ENCODE assay signal across 10 cellular contexts in the genomic region with DNA sequence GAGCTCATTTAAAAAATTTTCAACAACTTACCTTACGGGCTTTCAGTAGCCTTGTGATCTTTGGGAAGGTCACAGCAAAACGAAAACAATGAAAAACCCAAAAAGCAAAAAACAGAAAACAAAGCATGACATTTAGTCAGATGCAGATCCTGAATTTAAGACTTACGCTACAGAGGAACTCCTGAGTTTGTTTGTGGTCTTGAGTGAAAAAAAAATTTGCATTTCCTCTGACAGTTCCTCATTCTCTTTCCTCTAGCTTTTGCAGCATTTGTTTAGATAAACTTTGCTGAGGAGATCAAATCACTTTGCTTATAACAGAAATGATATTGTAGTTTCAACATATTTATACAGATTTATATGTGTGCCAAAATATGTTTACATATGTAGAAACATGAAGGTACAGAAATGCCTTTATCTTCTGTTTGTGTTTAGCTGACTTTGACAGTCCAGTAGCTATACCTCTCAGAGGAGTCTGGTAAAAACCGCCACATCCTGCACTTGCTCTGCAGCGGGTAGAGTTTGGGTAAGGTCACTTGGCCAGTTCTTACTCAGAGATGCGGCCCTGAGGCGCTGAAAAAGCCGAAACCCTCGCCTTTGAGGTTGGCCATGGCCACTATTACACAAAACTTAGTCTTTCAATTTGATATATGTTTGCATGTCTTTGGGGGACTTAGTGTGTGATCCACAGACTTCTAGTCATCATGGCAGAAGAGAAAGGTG.
A peak's percentile ranks its signal among the peaks of the same experiment; 100 is the strongest.
DNase-seq lines count a peak whose midpoint lies in the region; ATAC-seq and TF ChIP-seq lines count a peak whose summit lies in the region.
"Had no signal": no experiment of that assay in that cellular context is flagged by ENCODE, and none has a peak within 500 bp of the region (broad histone marks: within the 10 kb centered on the region; RNA-seq: fewer than 3 reads in every experiment).

No MANE protein-coding gene starts in this region.

- no peak for TF ChIP-seq CTCF in GM12875 (IDR thresholded peaks at IDR 0.05; ENCODE audit: borderline replicate concordance, insufficient read depth, low read depth, low read length)
- no peak for TF ChIP-seq CTCF in GM20000 (IDR thresholded peaks at IDR 0.05; ENCODE audit: extremely low read depth, missing control alignments)
- no peak for TF ChIP-seq CTCF in WTC11 (IDR thresholded peaks at IDR 0.05)
- no peak for TF ChIP-seq CTCF in gastroesophageal sphincter (IDR thresholded peaks at IDR 0.05)

- H3K27me3 ChIP-seq in gastroesophageal sphincter: peaks cover 20% of the 10 kb centered on the region
- H3K27me3 ChIP-seq: thyroid gland had no signal

- H3K4me3 ChIP-seq in GM12875 (ENCODE audit: low read depth, low read length) (peak overlapping the region; percentile 26), gastroesophageal sphincter (no peak overlapping the region)
- H3K4me3 ChIP-seq: thyroid gland had no signal

- H3K27ac ChIP-seq in gastroesophageal sphincter: no peak overlapping the region
- H3K27ac ChIP-seq: thyroid gland had no signal

- H3K36me3 ChIP-seq in gastroesophageal sphincter: no peaks in the 10 kb centered on the region
- H3K36me3 ChIP-seq: thyroid gland had no signal

- H3K27ac Mint-ChIP-seq in WTC11: no peak overlapping the region
- H3K27ac Mint-ChIP-seq: CD4-positive, alpha-beta T cell had no signal

- CTCF ChIA-PET in WTC11 (lab: Charles Lee): interaction anchor here (0.8 kb wide), 1 partner anchor 227 kb away, joined by 3 read pairs; no protein-coding TSS in a partner anchor

- H3K4me1 Mint-ChIP-seq in WTC11: peaks cover 46% of the 10 kb centered on the region

- no peak for TF ChIP-seq EP300 in gastroesophageal sphincter (IDR thresholded peaks at IDR 0.05)

- no peaks in the 10 kb centered on the region; the same call in 1 of the 2 replicates for H3K9me3 Mint-ChIP-seq in WTC11
- H3K9me3 Mint-ChIP-seq: CD4-positive, alpha-beta T cell had no signal

- TF ChIP-seq POLR2A in gastroesophageal sphincter (IDR thresholded peaks at IDR 0.05): no peak

- POLR2A ChIA-PET in WTC11 (lab: Charles Lee): no interaction called here

- ATAC-seq in HG03108 (IDR thresholded peaks at IDR 0.05; ENCODE audit: unreplicated experiment) (peak; percentile 90), WTC11 (no peak), gastroesophageal sphincter (no peak)

- peak; percentile 54 for DNase-seq in GM20000 (ENCODE audit: low spot score)
- peak; percentile 42 for DNase-seq in SKM-1 (lab: John Stamatoyannopoulos, UW; ENCODE audit: unreplicated experiment)
- no peak for DNase-seq in WTC11 (ENCODE audit: low spot score)
- DNase-seq in SIG-M5 treated with dmso at 0.1 percent for 504 hours (lab: John Stamatoyannopoulos, UW; ENCODE audit: unreplicated experiment): no peak
- DNase-seq in NCI-H524 treated with DMSO at 0.1 percent for 48 hours (lab: John Stamatoyannopoulos, UW): no peak
- DNase-seq: CD4-positive, alpha-beta T cell; thyroid gland had no signal

- H3K36me3 Mint-ChIP-seq in WTC11: no peaks in the 10 kb centered on the region

- H3K9me3 ChIP-seq in gastroesophageal sphincter: no peaks in the 10 kb centered on the region
- H3K9me3 ChIP-seq: thyroid gland had no signal

- no peaks in the 10 kb centered on the region for H3K4me1 ChIP-seq in gastroesophageal sphincter
- H3K4me1 ChIP-seq: thyroid gland had no signal

- WGBS in gastroesophageal sphincter (ENCODE audit: low coverage in 1 of 2), 2 donors: 89 to 94% methylated on average over 5 to 9 of the region's 9 CpGs

- H3K4me3 Mint-ChIP-seq in WTC11: no peak overlapping the region
- H3K4me3 Mint-ChIP-seq: CD4-positive, alpha-beta T cell had no signal

- peaks cover 51% of the 10 kb centered on the region for H3K27me3 Mint-ChIP-seq in WTC11 (ENCODE audit: low read depth)

TF ChIP-seq in WTC11, 78 proteins besides CTCF, POLR2A, EP300 and RAD21 (continues in another document):
- TF ChIP-seq, protein P1, sequence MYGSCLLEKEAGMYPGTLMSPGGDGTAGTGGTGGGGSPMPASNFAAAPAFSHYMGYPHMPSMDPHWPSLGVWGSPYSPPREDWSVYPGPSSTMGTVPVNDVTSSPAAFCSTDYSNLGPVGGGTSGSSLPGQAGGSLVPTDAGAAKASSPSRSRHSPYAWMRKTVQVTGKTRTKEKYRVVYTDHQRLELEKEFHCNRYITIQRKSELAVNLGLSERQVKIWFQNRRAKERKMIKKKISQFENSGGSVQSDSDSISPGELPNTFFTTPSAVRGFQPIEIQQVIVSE (CRISPR knock-in tag; IDR thresholded peaks at IDR 0.05; ENCODE audit: borderline replicate concordance): no peak
- TF ChIP-seq ZNF423 (CRISPR knock-in tag; IDR thresholded peaks at IDR 0.05): no peak
- TF ChIP-seq ZNF263 (CRISPR knock-in tag; IDR thresholded peaks at IDR 0.05; ENCODE audit: low read depth): no peak
- TF ChIP-seq FOXP1 (CRISPR knock-in tag; IDR thresholded peaks at IDR 0.05; ENCODE audit: borderline replicate concordance): no peak
- TF ChIP-seq, protein P2, sequence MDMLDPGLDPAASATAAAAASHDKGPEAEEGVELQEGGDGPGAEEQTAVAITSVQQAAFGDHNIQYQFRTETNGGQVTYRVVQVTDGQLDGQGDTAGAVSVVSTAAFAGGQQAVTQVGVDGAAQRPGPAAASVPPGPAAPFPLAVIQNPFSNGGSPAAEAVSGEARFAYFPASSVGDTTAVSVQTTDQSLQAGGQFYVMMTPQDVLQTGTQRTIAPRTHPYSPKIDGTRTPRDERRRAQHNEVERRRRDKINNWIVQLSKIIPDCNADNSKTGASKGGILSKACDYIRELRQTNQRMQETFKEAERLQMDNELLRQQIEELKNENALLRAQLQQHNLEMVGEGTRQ (CRISPR knock-in tag; IDR thresholded peaks at IDR 0.05): no peak
- TF ChIP-seq, protein P3, sequence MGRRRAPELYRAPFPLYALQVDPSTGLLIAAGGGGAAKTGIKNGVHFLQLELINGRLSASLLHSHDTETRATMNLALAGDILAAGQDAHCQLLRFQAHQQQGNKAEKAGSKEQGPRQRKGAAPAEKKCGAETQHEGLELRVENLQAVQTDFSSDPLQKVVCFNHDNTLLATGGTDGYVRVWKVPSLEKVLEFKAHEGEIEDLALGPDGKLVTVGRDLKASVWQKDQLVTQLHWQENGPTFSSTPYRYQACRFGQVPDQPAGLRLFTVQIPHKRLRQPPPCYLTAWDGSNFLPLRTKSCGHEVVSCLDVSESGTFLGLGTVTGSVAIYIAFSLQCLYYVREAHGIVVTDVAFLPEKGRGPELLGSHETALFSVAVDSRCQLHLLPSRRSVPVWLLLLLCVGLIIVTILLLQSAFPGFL (CRISPR knock-in tag; IDR thresholded peaks at IDR 0.05; ENCODE audit: borderline replicate concordance): no peak
- TF ChIP-seq SMAD3 (CRISPR knock-in tag; IDR thresholded peaks at IDR 0.05; ENCODE audit: borderline replicate concordance): no peak
- TF ChIP-seq, protein P4, sequence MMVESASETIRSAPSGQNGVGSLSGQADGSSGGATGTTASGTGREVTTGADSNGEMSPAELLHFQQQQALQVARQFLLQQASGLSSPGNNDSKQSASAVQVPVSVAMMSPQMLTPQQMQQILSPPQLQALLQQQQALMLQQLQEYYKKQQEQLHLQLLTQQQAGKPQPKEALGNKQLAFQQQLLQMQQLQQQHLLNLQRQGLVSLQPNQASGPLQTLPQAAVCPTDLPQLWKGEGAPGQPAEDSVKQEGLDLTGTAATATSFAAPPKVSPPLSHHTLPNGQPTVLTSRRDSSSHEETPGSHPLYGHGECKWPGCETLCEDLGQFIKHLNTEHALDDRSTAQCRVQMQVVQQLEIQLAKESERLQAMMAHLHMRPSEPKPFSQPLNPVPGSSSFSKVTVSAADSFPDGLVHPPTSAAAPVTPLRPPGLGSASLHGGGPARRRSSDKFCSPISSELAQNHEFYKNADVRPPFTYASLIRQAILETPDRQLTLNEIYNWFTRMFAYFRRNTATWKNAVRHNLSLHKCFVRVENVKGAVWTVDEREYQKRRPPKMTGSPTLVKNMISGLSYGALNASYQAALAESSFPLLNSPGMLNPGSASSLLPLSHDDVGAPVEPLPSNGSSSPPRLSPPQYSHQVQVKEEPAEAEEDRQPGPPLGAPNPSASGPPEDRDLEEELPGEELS (CRISPR knock-in tag; IDR thresholded peaks at IDR 0.05): no peak
- TF ChIP-seq ZNF219 (CRISPR knock-in tag; IDR thresholded peaks at IDR 0.05; ENCODE audit: borderline replicate concordance): no peak
- TF ChIP-seq, protein P5, sequence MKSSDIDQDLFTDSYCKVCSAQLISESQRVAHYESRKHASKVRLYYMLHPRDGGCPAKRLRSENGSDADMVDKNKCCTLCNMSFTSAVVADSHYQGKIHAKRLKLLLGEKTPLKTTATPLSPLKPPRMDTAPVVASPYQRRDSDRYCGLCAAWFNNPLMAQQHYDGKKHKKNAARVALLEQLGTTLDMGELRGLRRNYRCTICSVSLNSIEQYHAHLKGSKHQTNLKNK (CRISPR knock-in tag; IDR thresholded peaks at IDR 0.05): no peak
- TF ChIP-seq, protein P6, sequence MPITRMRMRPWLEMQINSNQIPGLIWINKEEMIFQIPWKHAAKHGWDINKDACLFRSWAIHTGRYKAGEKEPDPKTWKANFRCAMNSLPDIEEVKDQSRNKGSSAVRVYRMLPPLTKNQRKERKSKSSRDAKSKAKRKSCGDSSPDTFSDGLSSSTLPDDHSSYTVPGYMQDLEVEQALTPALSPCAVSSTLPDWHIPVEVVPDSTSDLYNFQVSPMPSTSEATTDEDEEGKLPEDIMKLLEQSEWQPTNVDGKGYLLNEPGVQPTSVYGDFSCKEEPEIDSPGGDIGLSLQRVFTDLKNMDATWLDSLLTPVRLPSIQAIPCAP (CRISPR knock-in tag; IDR thresholded peaks at IDR 0.05): no peak
- no peak for TF ChIP-seq MXD4 (CRISPR knock-in tag; IDR thresholded peaks at IDR 0.05; ENCODE audit: borderline replicate concordance)
- TF ChIP-seq, protein P7, sequence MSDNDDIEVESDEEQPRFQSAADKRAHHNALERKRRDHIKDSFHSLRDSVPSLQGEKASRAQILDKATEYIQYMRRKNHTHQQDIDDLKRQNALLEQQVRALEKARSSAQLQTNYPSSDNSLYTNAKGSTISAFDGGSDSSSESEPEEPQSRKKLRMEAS (CRISPR knock-in tag; IDR thresholded peaks at IDR 0.05): no peak
- TF ChIP-seq, protein P8, sequence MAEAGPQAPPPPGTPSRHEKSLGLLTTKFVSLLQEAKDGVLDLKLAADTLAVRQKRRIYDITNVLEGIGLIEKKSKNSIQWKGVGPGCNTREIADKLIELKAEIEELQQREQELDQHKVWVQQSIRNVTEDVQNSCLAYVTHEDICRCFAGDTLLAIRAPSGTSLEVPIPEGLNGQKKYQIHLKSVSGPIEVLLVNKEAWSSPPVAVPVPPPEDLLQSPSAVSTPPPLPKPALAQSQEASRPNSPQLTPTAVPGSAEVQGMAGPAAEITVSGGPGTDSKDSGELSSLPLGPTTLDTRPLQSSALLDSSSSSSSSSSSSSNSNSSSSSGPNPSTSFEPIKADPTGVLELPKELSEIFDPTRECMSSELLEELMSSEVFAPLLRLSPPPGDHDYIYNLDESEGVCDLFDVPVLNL (CRISPR knock-in tag; IDR thresholded peaks at IDR 0.05; ENCODE audit: borderline replicate concordance, low read depth): no peak

Comparison
In these comparisons a context has a peak if more than half of its experiments do, and no peak if none do; other contexts are left out.
1. DNase-seq: peak in GM20000 (single experiment) and SKM-1 (single experiment); none in WTC11 (single experiment), SIG-M5 treated with dmso at 0.1 percent for 504 hours (single experiment) and NCI-H524 treated with DMSO at 0.1 percent for 48 hours (single experiment).